16 cellular contexts compared by ENCODE assay signal in genomic region chrX:30302957-30303356, GRCh38. TPM values are rescaled to one million over a fixed set of nuclear protein-coding genes. Genes with fewer than 3 reads are reported as not detected.
DNase-seq lines count a peak whose midpoint lies in the region; ATAC-seq and TF ChIP-seq lines count a peak whose summit lies in the region.
"Had no signal": no experiment of that assay in that cellular context is flagged by ENCODE, and none has a peak within 500 bp of the region (broad histone marks: within the 10 kb centered on the region; RNA-seq: fewer than 3 reads in every experiment).

No MANE protein-coding gene starts in this region.

- no peak overlapping the region for H3K4me3 ChIP-seq in ascending aorta
- H3K4me3 ChIP-seq: Peyer's patch had no signal

- H3K36me3 Mint-ChIP-seq in MCF 10A (ENCODE audit: insufficient read depth, unreplicated experiment), result no peaks in the 10 kb centered on the region

- DNase-seq in Right ventricle myocardium superior, result peak; percentile 42
- DNase-seq in cardiac septum (ENCODE audit: low spot score), result no peak
- peak; percentile 72 for DNase-seq in MCF 10A (ENCODE audit: unreplicated experiment)
- DNase-seq in left lobe of liver (ENCODE audit: low spot score), result no peak
- DNase-seq in ascending aorta (ENCODE audit: low spot score in 2 of 2), result no peak
- no peak for DNase-seq in stimulated activated CD4-positive, alpha-beta T cell treated with anti-CD3 and anti-CD28 coated beads, Interleukin-4, amount 100 ng/mL, for 24 hours
- DNase-seq in SW 1271 (lab: John Stamatoyannopoulos, UW), result no peak
- no peak for DNase-seq in cerebellar nuclear complex (lab: John Stamatoyannopoulos, UW)
- DNase-seq: ACHN; activated T-cell treated with anti-CD3 and anti-CD28 coated beads, Interleukin-2, amount 50 U/mL, for 48 hours; NCI-H2107; Peyer's patch; stimulated activated CD4-positive, alpha-beta T cell treated with anti-CD3 and anti-CD28 coated beads, Interleukin-2, amount 100 ng/mL, for 24 hours had no signal

- H3K27me3 ChIP-seq in ascending aorta, result no peaks in the 10 kb centered on the region
- H3K27me3 ChIP-seq: Peyer's patch had no signal

- H3K27me3 Mint-ChIP-seq in MCF 10A (ENCODE audit: insufficient read depth, unreplicated experiment), result peaks cover 29% of the 10 kb centered on the region

- no peaks in the 10 kb centered on the region for H3K9me3 Mint-ChIP-seq in MCF 10A (ENCODE audit: unreplicated experiment)
- H3K9me3 Mint-ChIP-seq: stimulated activated naive CD8-positive, alpha-beta T cell treated with anti-CD3 and anti-CD28 coated beads, Interleukin-15, Interleukin-2, amounts not matched to agents 100 ng/mL and 50 ng/mL, for 24 hours had no signal

- POLR2A ChIA-PET in MCF 10A (lab: Yijun Ruan, JAX), result interaction anchor here (1.0 to 2.3 kb wide), 2 partner anchors 17 to 19 kb away, joined by 3 to 9 read pairs; no protein-coding TSS in a partner anchor

- H3K4me3 Mint-ChIP-seq in MCF 10A (ENCODE audit: unreplicated experiment), result no peak overlapping the region
- H3K4me3 Mint-ChIP-seq: stimulated activated naive CD8-positive, alpha-beta T cell treated with anti-CD3 and anti-CD28 coated beads, Interleukin-15, Interleukin-2, amounts not matched to agents 100 ng/mL and 50 ng/mL, for 24 hours had no signal

- H3K36me3 ChIP-seq in ascending aorta, result no peaks in the 10 kb centered on the region
- H3K36me3 ChIP-seq: Peyer's patch had no signal

- BruUV-seq in MCF 10A (replicated peaks; lab: Mats Ljungman, UMichigan), result no TSS peak

- H3K4me1 Mint-ChIP-seq in MCF 10A (ENCODE audit: insufficient read depth, unreplicated experiment), result peaks cover 23% of the 10 kb centered on the region

- intact Hi-C loops in Right ventricle myocardium superior (cut with DNase I), result no loop called here
- intact Hi-C loops in cardiac septum (cut with DNase I), result no loop called here
- intact Hi-C loops in MCF 10A (cut with micrococcal nuclease), result no loop called here
- intact Hi-C loops in ascending aorta (cut with DNase I), result no loop called here

- H3K27ac ChIP-seq in ascending aorta, result no peak overlapping the region
- H3K27ac ChIP-seq: epithelial cell of prostate, Peyer's patch had no signal

- CTCF ChIA-PET in MCF 10A (lab: Yijun Ruan, JAX), result interaction anchor here (1.1 to 1.8 kb wide), 3 partner anchors 16 to 30 kb away, joined by 3 to 5 read pairs (median 4); no protein-coding TSS in a partner anchor

- no peaks in the 10 kb centered on the region for H3K4me1 ChIP-seq in ascending aorta
- H3K4me1 ChIP-seq: Peyer's patch had no signal

- TF ChIP-seq CTCF in MCF 10A (IDR thresholded peaks at IDR 0.05; ENCODE audit: unreplicated experiment), result no peak
- no peak for TF ChIP-seq CTCF in ascending aorta (IDR thresholded peaks at IDR 0.05)

- ATAC-seq in Right ventricle myocardium superior (ENCODE audit: poor library complexity) (peak; percentile 81), left lobe of liver (peak; percentile 25)
- ATAC-seq: HCT116 had no signal

- H3K27ac Mint-ChIP-seq in MCF 10A (ENCODE audit: low read depth, unreplicated experiment), result no peak overlapping the region
- H3K27ac Mint-ChIP-seq: stimulated activated naive CD8-positive, alpha-beta T cell treated with anti-CD3 and anti-CD28 coated beads, Interleukin-15, Interleukin-2, amounts not matched to agents 100 ng/mL and 50 ng/mL, for 24 hours had no signal

- H3K9me3 ChIP-seq in ascending aorta, result no peaks in the 10 kb centered on the region
- H3K9me3 ChIP-seq: Peyer's patch had no signal

RNA-seq across cellular contexts. Expression of gene NR0B1, which starts 6.2 kb away (rescaled TPM):
- total RNA-seq in Right ventricle myocardium superior (not detected), cardiac septum (not detected), MCF 10A (2022) (not detected in 2 replicates), left lobe of liver (not detected), ascending aorta (0.21 TPM)
- total RNA-seq: Peyer's patch had no signal

RNA-seq across cellular contexts. Expression of gene MAGEB1, which starts 56.0 kb away (rescaled TPM):
- not detected for total RNA-seq in Right ventricle myocardium superior
- not detected for total RNA-seq in cardiac septum
- total RNA-seq in MCF 10A (2022), result not detected in 2 replicates
- total RNA-seq in left lobe of liver, result not detected
- total RNA-seq in ascending aorta, result not detected
- total RNA-seq: Peyer's patch had no signal

Comparison
In these comparisons a context has a peak if more than half of its experiments do, and no peak if none do; other contexts are left out.
1. DNase-seq: peak in Right ventricle myocardium superior (single experiment) and MCF 10A (single experiment); none in cardiac septum (single experiment), left lobe of liver (single experiment), ascending aorta (0 of 2), stimulated activated CD4-positive, alpha-beta T cell treated with anti-CD3 and anti-CD28 coated beads, Interleukin-4, amount 100 ng/mL, for 24 hours (single experiment), SW 1271 (0 of 2) and cerebellar nuclear complex (0 of 2).